Comparison of ENCODE assay signal across 1 cellular context in the genomic region with DNA sequence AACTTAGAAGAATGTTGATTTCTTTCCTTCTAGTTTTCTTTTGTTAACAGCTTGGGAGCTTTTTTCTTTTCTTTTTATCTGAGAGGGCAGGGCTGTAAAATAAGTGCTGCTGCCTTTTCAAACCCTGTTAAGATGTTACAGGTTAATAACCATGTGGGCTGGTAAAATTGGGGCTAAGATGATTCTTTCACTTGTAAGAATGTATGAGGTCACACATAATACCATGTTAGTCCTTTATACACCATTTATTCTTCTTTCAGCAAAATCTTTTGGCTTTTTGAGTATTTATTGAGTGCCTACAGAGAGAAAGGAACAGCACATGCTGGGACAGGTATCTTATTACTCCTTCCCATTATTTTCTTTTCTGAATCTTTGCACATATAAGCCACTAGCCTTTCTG.
TF ChIP-seq lines count a peak whose summit lies in the region.

No MANE protein-coding gene starts in this region.

TF ChIP-seq in HepG2, 621 proteins besides CTCF, POLR2A, EP300 and RAD21:
- TF ChIP-seq ZNF367 (CRISPR knock-in tag; IDR thresholded peaks at IDR 0.05; ENCODE audit: borderline replicate concordance) (no peak), BCL6 (CRISPR knock-in tag; IDR thresholded peaks at IDR 0.05) (0 out of 2 replicates have a peak, but pooled peaks have one; percentile 0)
